ENCODE assay signal across 19 cellular contexts in the genomic region with DNA sequence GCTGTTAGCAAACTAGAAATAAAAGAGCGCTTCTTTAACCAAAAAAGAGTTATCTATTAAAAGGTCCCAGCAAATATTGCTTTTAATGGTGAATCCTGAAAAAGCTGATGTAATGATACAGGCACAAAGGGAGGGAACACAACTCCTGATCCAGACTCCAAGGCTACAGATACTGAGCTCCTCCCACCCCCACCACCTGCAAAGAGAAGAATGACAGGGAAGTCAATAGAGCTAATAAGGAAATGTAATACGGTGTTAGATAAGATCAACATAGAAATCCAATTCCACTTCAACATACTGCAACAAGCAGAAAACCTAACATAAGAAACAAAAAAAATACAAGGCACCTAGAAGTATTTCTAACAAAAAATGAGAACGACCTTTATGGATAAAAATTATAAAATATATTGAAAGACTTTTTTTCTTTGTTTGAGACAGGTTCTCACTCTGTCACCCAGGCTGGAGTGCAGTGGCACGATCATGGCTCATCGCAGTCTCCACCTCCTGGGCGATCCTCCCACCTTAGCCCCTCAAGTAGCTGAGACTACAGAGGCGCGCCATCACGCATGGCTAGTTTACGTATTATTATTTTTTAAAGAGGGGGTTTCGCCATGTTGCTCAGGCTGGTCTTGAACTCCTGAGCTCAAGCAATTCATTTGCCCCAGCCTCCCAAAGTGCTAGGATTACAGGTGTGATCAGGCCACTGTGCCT.
DNase-seq lines count a peak whose midpoint lies in the region; ATAC-seq and TF ChIP-seq lines count a peak whose summit lies in the region.
"Had no signal": no experiment of that assay in that cellular context is flagged by ENCODE, and none has a peak within 500 bp of the region (broad histone marks: within the 10 kb centered on the region; RNA-seq: fewer than 3 reads in every experiment).

No MANE protein-coding gene starts in this region.

- no peak overlapping the region for H2AFZ ChIP-seq in trophoblast cell (ENCODE audit: insufficient read depth, low read length, poor library complexity)

- no peak overlapping the region for H4K8ac ChIP-seq in trophoblast cell (ENCODE audit: low read depth, low read length)

- H3K4me2 ChIP-seq in trophoblast cell (ENCODE audit: low read length), result no peak overlapping the region
- H3K4me2 ChIP-seq: BLaER1 treated with 17β-estradiol and CSF1 and Interleukin-3, amounts not matched to agents 10 nM and 100 nM; KMS-11 had no signal

- intact Hi-C loops in posterior vena cava (cut with DNase I), result no loop called here
- intact Hi-C loops in CD8-positive, alpha-beta T cell (cut with DNase I, micrococcal nuclease), result no loop called here

- H3K9me3 ChIP-seq in CD8-positive, alpha-beta T cell (ENCODE audit: low read length), result no peaks in the 10 kb centered on the region
- no peaks in the 10 kb centered on the region for H3K9me3 ChIP-seq in trophoblast cell (ENCODE audit: insufficient read depth, low read depth, low read length)
- H3K9me3 ChIP-seq: BLaER1 treated with 17β-estradiol and CSF1 and Interleukin-3, amounts not matched to agents 10 nM and 100 nM; breast epithelium; esophagus muscularis mucosa; uterus had no signal

- no peaks in the 10 kb centered on the region for H3K79me2 ChIP-seq in trophoblast cell (ENCODE audit: control insufficient read depth, insufficient read depth, low read length, poor library complexity)

- H2BK120ac ChIP-seq in trophoblast cell (ENCODE audit: insufficient read depth, low read length, poor library complexity), result no peak overlapping the region

- POLR2A ChIA-PET in CD8-positive, alpha-beta T cell (lab: Charles Lee), result interaction anchor here (0.7 to 1.0 kb wide), 2 partner anchors 8 to 12 kb away, joined by 3 read pairs; no protein-coding TSS in a partner anchor

- no peak for ATAC-seq in CD8-positive, alpha-beta T cell
- no peak for ATAC-seq in GM18498 (IDR thresholded peaks at IDR 0.05; ENCODE audit: unreplicated experiment)
- ATAC-seq: activated T-cell treated with anti-CD3 and anti-CD28 coated beads, Interleukin-2, amount 50 U/mL, for 4 hours; right cardiac atrium had no signal

- no peak overlapping the region for H2AK5ac ChIP-seq in trophoblast cell (ENCODE audit: low read length)

- H3K27me3 ChIP-seq in CD8-positive, alpha-beta T cell (ENCODE audit: insufficient read depth, low read length), result no peaks in the 10 kb centered on the region
- H3K27me3 ChIP-seq in trophoblast cell (ENCODE audit: insufficient read depth, low read length), result no peaks in the 10 kb centered on the region
- H3K27me3 ChIP-seq: BLaER1 treated with 17β-estradiol and CSF1 and Interleukin-3, amounts not matched to agents 10 nM and 100 nM; breast epithelium; dorsolateral prefrontal cortex; esophagus muscularis mucosa; uterus had no signal

- no peaks in the 10 kb centered on the region for H3K27me3 Mint-ChIP-seq in CD8-positive, alpha-beta T cell (ENCODE audit: low read depth)
- H3K27me3 Mint-ChIP-seq: activated naive CD8-positive, alpha-beta T cell treated with anti-CD3 and anti-CD28 coated beads, Interleukin-2, amount 10 ng/mL, durations not matched to agents 7 days and 5 days; memory B cell had no signal

- DNase-seq in NCI-H2107 treated with DMSO at 0.1 percent for 48 hours (lab: John Stamatoyannopoulos, UW; ENCODE audit: unreplicated experiment), result peak; percentile 90
- DNase-seq in NCI-H2107 (lab: John Stamatoyannopoulos, UW), result no peak
- DNase-seq in NCI-H1436 (lab: John Stamatoyannopoulos, UW), result peak; percentile 48
- DNase-seq in SHP77 treated with DMSO at 0.1 percent for 48 hours (lab: John Stamatoyannopoulos, UW), result peak; percentile 26
- DNase-seq in posterior vena cava (ENCODE audit: low spot score), result peak; percentile 31
- no peak for DNase-seq in CD8-positive, alpha-beta T cell
- DNase-seq in trophoblast cell, result no peak
- DNase-seq: activated naive CD8-positive, alpha-beta T cell treated with anti-CD3 and anti-CD28 coated beads, Interleukin-2, amount 10 ng/mL, durations not matched to agents 7 days and 5 days; activated T-cell treated with anti-CD3 and anti-CD28 coated beads, Interleukin-2, amount 50 U/mL, for 4 hours; dorsolateral prefrontal cortex; NCI-H1694; right cardiac atrium; uterus had no signal

- no peak overlapping the region for H3K9ac ChIP-seq in trophoblast cell (ENCODE audit: low read length)
- H3K9ac ChIP-seq: BLaER1 treated with 17β-estradiol and CSF1 and Interleukin-3, amounts not matched to agents 10 nM and 100 nM; KMS-11 had no signal

- no peak overlapping the region for H3K14ac ChIP-seq in trophoblast cell (ENCODE audit: low read length)

- CTCF ChIA-PET in CD8-positive, alpha-beta T cell (lab: Charles Lee), result interaction anchor here (1.3 kb wide), 1 partner anchor 65 kb away, joined by 4 read pairs; no protein-coding TSS in a partner anchor

- H3K79me1 ChIP-seq in trophoblast cell (ENCODE audit: low read length), result no peaks in the 10 kb centered on the region

- H3K4me3 Mint-ChIP-seq in CD8-positive, alpha-beta T cell, result no peak overlapping the region
- H3K4me3 Mint-ChIP-seq: activated naive CD8-positive, alpha-beta T cell treated with anti-CD3 and anti-CD28 coated beads, Interleukin-2, amount 10 ng/mL, durations not matched to agents 7 days and 5 days; activated T-cell treated with anti-CD3 and anti-CD28 coated beads, Interleukin-2, amount 50 U/mL, for 4 hours; memory B cell had no signal

- peaks cover 50% of the 10 kb centered on the region for H3K4me1 Mint-ChIP-seq in CD8-positive, alpha-beta T cell (ENCODE audit: low read depth)

- H2BK12ac ChIP-seq in trophoblast cell (ENCODE audit: low read length), result no peak overlapping the region

- H2BK5ac ChIP-seq in trophoblast cell (ENCODE audit: low read depth, low read length, poor library complexity), result no peak overlapping the region

- TF ChIP-seq CTCF in CD8-positive, alpha-beta T cell (IDR thresholded peaks at IDR 0.05), result no peak

- peaks cover 35% of the 10 kb centered on the region for H3K4me1 ChIP-seq in CD8-positive, alpha-beta T cell (ENCODE audit: insufficient read depth, low read length)
- no peaks in the 10 kb centered on the region for H3K4me1 ChIP-seq in trophoblast cell (ENCODE audit: control insufficient read depth in 1 of 2, insufficient read depth in 2 of 2, low read length in 2 of 2)
- H3K4me1 ChIP-seq: breast epithelium had no signal

- no peak overlapping the region for H4K12ac ChIP-seq in trophoblast cell (ENCODE audit: low read depth, low read length)

- H4K91ac ChIP-seq in trophoblast cell (ENCODE audit: low read depth, low read length), result no peak overlapping the region

- no peak overlapping the region for H3K18ac ChIP-seq in trophoblast cell (ENCODE audit: low read length)

- no peaks in the 10 kb centered on the region for H3K36me3 Mint-ChIP-seq in CD8-positive, alpha-beta T cell

- H3K23ac ChIP-seq in trophoblast cell (ENCODE audit: low read length), result no peak overlapping the region

- WGBS in trophoblast cell (ENCODE audit: extremely low coverage, insufficient coverage, insufficient read length), result no CpG with 5 or more reads among the region's 11 CpGs

- H3K27ac ChIP-seq in CD8-positive, alpha-beta T cell (ENCODE audit: low read depth, low read length), result no peak overlapping the region
- no peak overlapping the region for H3K27ac ChIP-seq in trophoblast cell (ENCODE audit: low read depth, low read length)
- H3K27ac ChIP-seq: BLaER1 treated with 17β-estradiol and CSF1 and Interleukin-3, amounts not matched to agents 10 nM and 100 nM; breast epithelium; KMS-11; uterus had no signal

- no peak overlapping the region for H3K27ac Mint-ChIP-seq in CD8-positive, alpha-beta T cell
- H3K27ac Mint-ChIP-seq: activated naive CD8-positive, alpha-beta T cell treated with anti-CD3 and anti-CD28 coated beads, Interleukin-2, amount 10 ng/mL, durations not matched to agents 7 days and 5 days; memory B cell had no signal

- H3K4me3 ChIP-seq in CD8-positive, alpha-beta T cell (ENCODE audit: low read depth, low read length), result no peak overlapping the region
- no peak overlapping the region for H3K4me3 ChIP-seq in trophoblast cell (ENCODE audit: low read depth, low read length)
- H3K4me3 ChIP-seq: BLaER1 treated with 17β-estradiol and CSF1 and Interleukin-3, amounts not matched to agents 10 nM and 100 nM; breast epithelium; esophagus muscularis mucosa; uterus had no signal

- no peaks in the 10 kb centered on the region for H3K36me3 ChIP-seq in CD8-positive, alpha-beta T cell (ENCODE audit: insufficient read depth, low read length)
- no peaks in the 10 kb centered on the region for H3K36me3 ChIP-seq in trophoblast cell (ENCODE audit: control insufficient read depth in 1 of 2, insufficient read depth in 2 of 2, low read length in 2 of 2)
- H3K36me3 ChIP-seq: breast epithelium, uterus had no signal

- no peaks in the 10 kb centered on the region for H3K9me3 Mint-ChIP-seq in CD8-positive, alpha-beta T cell
- H3K9me3 Mint-ChIP-seq: activated naive CD8-positive, alpha-beta T cell treated with anti-CD3 and anti-CD28 coated beads, Interleukin-2, amount 10 ng/mL, durations not matched to agents 7 days and 5 days; activated T-cell treated with anti-CD3 and anti-CD28 coated beads, Interleukin-2, amount 50 U/mL, for 4 hours; memory B cell had no signal

- no peak overlapping the region for H3K4ac ChIP-seq in trophoblast cell (ENCODE audit: low read depth, low read length)

Comparison
In these comparisons a context has a peak if more than half of its experiments do, and no peak if none do; other contexts are left out.
1. DNase-seq: peak in NCI-H2107 treated with DMSO at 0.1 percent for 48 hours (single experiment), NCI-H1436 (single experiment), SHP77 treated with DMSO at 0.1 percent for 48 hours (single experiment) and posterior vena cava (single experiment); none in NCI-H2107 (single experiment), CD8-positive, alpha-beta T cell (0 of 7) and trophoblast cell (0 of 2).